In the genomic region with DNA sequence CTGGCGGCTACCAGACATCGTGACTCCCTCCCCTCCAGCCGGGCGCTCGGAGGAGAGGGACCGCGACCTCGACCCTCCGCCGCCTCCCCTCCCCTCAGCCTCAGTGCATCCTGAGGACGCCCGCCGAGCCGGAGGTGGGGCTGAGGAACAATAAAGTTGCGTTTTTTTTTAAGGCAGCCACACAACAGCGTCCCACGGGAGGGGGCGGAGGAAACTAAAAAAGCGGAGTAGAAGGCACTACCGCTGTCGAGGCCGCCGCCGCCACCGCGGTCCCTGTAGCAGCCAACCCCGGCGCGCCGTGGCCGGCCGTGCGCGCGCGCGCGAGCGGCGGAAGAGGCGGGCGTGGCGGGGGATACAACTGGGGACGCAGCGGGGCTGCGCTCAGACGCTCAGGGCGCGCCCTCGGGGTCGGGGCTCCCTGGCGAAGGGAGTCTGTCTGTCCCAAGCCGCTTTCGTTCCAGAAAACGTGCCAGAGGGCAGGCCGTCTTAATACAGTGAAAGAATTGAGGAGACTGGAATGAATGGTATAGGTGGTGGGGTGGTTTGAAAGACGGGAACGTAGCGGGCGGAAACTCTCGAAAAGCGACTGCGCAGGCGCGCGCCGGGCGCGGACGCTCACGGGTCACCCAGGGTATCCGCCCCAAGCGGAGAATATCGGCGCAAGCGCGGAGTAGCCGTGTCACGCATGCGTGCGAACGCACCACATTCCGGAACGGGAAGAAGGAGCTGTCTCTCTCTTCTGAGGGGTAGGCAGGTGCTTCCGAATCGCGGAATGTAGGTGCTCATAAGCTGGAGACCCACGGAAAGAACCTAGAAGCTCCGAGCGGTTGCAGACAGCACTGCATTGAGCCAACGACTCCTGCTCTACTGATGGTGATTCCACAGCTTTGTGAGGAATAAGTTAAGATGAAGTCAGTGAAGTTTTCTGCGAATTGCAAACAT, we compare ENCODE assay signal across 1 cellular context.
TF ChIP-seq lines count a peak whose summit lies in the region.

A gene (minus strand): TSS at position 326 of the 942 bp plus-strand sequence. CDS start 308 bp downstream, at position 18.

TF ChIP-seq in H1, 55 proteins besides CTCF, POLR2A, EP300 and RAD21:
- TF ChIP-seq NANOG (IDR thresholded peaks at IDR 0.05; ENCODE audit: insufficient read depth, low read depth, low read length, poor library complexity, severe bottlenecking): no peak
- 0 out of 2 replicates have a peak, but pooled peaks have one; percentile 68 for TF ChIP-seq SP4 (IDR thresholded peaks at IDR 0.05; ENCODE audit: low read length)
- TF ChIP-seq, protein P1, sequence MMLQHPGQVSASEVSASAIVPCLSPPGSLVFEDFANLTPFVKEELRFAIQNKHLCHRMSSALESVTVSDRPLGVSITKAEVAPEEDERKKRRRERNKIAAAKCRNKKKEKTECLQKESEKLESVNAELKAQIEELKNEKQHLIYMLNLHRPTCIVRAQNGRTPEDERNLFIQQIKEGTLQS (IDR thresholded peaks at IDR 0.05; ENCODE audit: insufficient read depth, low read depth, low read length): no peak
- TF ChIP-seq, protein P2, sequence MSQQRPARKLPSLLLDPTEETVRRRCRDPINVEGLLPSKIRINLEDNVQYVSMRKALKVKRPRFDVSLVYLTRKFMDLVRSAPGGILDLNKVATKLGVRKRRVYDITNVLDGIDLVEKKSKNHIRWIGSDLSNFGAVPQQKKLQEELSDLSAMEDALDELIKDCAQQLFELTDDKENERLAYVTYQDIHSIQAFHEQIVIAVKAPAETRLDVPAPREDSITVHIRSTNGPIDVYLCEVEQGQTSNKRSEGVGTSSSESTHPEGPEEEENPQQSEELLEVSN (IDR thresholded peaks at IDR 0.05): no peak
- TF ChIP-seq JUN (IDR thresholded peaks at IDR 0.05; ENCODE audit: low read depth, low read length): no peak
- TF ChIP-seq TAF1 (IDR thresholded peaks at IDR 0.05; ENCODE audit: low read depth, low read length): peak; percentile 74
- no peak for TF ChIP-seq CHD2 (IDR thresholded peaks at IDR 0.05; ENCODE audit: low read length)
- TF ChIP-seq SIRT6 (IDR thresholded peaks at IDR 0.05; ENCODE audit: low read length): no peak
- TF ChIP-seq SIX5 (IDR thresholded peaks at IDR 0.05; ENCODE audit: low read depth, low read length): no peak
- TF ChIP-seq, protein P3, sequence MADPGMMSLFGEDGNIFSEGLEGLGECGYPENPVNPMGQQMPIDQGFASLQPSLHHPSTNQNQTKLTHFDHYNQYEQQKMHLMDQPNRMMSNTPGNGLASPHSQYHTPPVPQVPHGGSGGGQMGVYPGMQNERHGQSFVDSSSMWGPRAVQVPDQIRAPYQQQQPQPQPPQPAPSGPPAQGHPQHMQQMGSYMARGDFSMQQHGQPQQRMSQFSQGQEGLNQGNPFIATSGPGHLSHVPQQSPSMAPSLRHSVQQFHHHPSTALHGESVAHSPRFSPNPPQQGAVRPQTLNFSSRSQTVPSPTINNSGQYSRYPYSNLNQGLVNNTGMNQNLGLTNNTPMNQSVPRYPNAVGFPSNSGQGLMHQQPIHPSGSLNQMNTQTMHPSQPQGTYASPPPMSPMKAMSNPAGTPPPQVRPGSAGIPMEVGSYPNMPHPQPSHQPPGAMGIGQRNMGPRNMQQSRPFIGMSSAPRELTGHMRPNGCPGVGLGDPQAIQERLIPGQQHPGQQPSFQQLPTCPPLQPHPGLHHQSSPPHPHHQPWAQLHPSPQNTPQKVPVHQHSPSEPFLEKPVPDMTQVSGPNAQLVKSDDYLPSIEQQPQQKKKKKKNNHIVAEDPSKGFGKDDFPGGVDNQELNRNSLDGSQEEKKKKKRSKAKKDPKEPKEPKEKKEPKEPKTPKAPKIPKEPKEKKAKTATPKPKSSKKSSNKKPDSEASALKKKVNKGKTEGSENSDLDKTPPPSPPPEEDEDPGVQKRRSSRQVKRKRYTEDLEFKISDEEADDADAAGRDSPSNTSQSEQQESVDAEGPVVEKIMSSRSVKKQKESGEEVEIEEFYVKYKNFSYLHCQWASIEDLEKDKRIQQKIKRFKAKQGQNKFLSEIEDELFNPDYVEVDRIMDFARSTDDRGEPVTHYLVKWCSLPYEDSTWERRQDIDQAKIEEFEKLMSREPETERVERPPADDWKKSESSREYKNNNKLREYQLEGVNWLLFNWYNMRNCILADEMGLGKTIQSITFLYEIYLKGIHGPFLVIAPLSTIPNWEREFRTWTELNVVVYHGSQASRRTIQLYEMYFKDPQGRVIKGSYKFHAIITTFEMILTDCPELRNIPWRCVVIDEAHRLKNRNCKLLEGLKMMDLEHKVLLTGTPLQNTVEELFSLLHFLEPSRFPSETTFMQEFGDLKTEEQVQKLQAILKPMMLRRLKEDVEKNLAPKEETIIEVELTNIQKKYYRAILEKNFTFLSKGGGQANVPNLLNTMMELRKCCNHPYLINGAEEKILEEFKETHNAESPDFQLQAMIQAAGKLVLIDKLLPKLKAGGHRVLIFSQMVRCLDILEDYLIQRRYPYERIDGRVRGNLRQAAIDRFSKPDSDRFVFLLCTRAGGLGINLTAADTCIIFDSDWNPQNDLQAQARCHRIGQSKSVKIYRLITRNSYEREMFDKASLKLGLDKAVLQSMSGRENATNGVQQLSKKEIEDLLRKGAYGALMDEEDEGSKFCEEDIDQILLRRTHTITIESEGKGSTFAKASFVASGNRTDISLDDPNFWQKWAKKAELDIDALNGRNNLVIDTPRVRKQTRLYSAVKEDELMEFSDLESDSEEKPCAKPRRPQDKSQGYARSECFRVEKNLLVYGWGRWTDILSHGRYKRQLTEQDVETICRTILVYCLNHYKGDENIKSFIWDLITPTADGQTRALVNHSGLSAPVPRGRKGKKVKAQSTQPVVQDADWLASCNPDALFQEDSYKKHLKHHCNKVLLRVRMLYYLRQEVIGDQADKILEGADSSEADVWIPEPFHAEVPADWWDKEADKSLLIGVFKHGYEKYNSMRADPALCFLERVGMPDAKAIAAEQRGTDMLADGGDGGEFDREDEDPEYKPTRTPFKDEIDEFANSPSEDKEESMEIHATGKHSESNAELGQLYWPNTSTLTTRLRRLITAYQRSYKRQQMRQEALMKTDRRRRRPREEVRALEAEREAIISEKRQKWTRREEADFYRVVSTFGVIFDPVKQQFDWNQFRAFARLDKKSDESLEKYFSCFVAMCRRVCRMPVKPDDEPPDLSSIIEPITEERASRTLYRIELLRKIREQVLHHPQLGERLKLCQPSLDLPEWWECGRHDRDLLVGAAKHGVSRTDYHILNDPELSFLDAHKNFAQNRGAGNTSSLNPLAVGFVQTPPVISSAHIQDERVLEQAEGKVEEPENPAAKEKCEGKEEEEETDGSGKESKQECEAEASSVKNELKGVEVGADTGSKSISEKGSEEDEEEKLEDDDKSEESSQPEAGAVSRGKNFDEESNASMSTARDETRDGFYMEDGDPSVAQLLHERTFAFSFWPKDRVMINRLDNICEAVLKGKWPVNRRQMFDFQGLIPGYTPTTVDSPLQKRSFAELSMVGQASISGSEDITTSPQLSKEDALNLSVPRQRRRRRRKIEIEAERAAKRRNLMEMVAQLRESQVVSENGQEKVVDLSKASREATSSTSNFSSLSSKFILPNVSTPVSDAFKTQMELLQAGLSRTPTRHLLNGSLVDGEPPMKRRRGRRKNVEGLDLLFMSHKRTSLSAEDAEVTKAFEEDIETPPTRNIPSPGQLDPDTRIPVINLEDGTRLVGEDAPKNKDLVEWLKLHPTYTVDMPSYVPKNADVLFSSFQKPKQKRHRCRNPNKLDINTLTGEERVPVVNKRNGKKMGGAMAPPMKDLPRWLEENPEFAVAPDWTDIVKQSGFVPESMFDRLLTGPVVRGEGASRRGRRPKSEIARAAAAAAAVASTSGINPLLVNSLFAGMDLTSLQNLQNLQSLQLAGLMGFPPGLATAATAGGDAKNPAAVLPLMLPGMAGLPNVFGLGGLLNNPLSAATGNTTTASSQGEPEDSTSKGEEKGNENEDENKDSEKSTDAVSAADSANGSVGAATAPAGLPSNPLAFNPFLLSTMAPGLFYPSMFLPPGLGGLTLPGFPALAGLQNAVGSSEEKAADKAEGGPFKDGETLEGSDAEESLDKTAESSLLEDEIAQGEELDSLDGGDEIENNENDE (IDR thresholded peaks at IDR 0.05; ENCODE audit: insufficient replicate concordance, low read length): no peak
- no peak for TF ChIP-seq SRF (IDR thresholded peaks at IDR 0.05; ENCODE audit: low read depth, low read length)
- TF ChIP-seq KDM5A (IDR thresholded peaks at IDR 0.05; ENCODE audit: low read length): no peak
- no peak for TF ChIP-seq CEBPB (IDR thresholded peaks at IDR 0.05; ENCODE audit: low read depth, low read length)
- no peak for TF ChIP-seq HDAC2 (IDR thresholded peaks at IDR 0.05; ENCODE audit: borderline replicate concordance in 1 of 2, low read depth in 2 of 2, low read length in 2 of 2)
- no peak for TF ChIP-seq RFX5 (IDR thresholded peaks at IDR 0.05; ENCODE audit: borderline replicate concordance, low read depth, low read length)
- TF ChIP-seq KDM1A (IDR thresholded peaks at IDR 0.05; ENCODE audit: borderline replicate concordance, low read length): no peak
- peak; percentile 95 for TF ChIP-seq NRF1 (IDR thresholded peaks at IDR 0.05; ENCODE audit: low read depth, low read length)
- no peak for TF ChIP-seq SAP30 (IDR thresholded peaks at IDR 0.05; ENCODE audit: insufficient read depth, insufficient replicate concordance, low read length)
- peak; percentile 58 for TF ChIP-seq TAF7 (optimal IDR thresholded peaks at IDR 0.05; ENCODE audit: borderline replicate concordance, low read depth, low read length)
- TF ChIP-seq, protein P4, sequence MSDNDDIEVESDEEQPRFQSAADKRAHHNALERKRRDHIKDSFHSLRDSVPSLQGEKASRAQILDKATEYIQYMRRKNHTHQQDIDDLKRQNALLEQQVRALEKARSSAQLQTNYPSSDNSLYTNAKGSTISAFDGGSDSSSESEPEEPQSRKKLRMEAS (IDR thresholded peaks at IDR 0.05): no peak
- peak; percentile 30 to 83; a peak in 2 of 4 replicates for TF ChIP-seq SIN3A (conservative IDR thresholded peaks at IDR 0.05 in 1 of 2, IDR thresholded peaks at IDR 0.05 in 1 of 2; ENCODE audit: low read depth in 1 of 2, low read length in 2 of 2)
- TF ChIP-seq RNF2 (IDR thresholded peaks at IDR 0.05; ENCODE audit: borderline replicate concordance, low read depth, low read length, missing control alignments, poor library complexity, severe bottlenecking): no peak
- 0 out of 2 replicates have a peak, but pooled peaks have one; percentile 21 for TF ChIP-seq TCF12 (IDR thresholded peaks at IDR 0.05; ENCODE audit: low read depth, low read length)
- TF ChIP-seq KDM4A (IDR thresholded peaks at IDR 0.05; ENCODE audit: low read depth, low read length, severe bottlenecking): peak; percentile 58
- TF ChIP-seq YY1 (IDR thresholded peaks at IDR 0.05; ENCODE audit: low read depth, low read length): no peak
- peak; percentile 90 for TF ChIP-seq TEAD4 (IDR thresholded peaks at IDR 0.05; ENCODE audit: low read depth, low read length)
- TF ChIP-seq POLR2AphosphoS5 (IDR thresholded peaks at IDR 0.05; ENCODE audit: low read depth, low read length): peak; percentile 35
- no peak for TF ChIP-seq FOSL1 (IDR thresholded peaks at IDR 0.05; ENCODE audit: insufficient read depth, low read depth, low read length)
- no peak for TF ChIP-seq SP1 (IDR thresholded peaks at IDR 0.05; ENCODE audit: low read depth, low read length)
- no peak for TF ChIP-seq CBX5 (IDR thresholded peaks at IDR 0.05; ENCODE audit: low read depth, low read length)
- TF ChIP-seq ZNF274 (IDR thresholded peaks at IDR 0.05; ENCODE audit: borderline replicate concordance, extremely low read depth, low read length): no peak
- no peak for TF ChIP-seq SP2 (IDR thresholded peaks at IDR 0.05; ENCODE audit: low read length)
- TF ChIP-seq RBBP5 (IDR thresholded peaks at IDR 0.05; ENCODE audit: borderline replicate concordance, low read depth, low read length): peak; percentile 31; the same call in 1 of the 2 replicates
- no peak for TF ChIP-seq MAFK (IDR thresholded peaks at IDR 0.05; ENCODE audit: low read depth, low read length)
- TF ChIP-seq CTBP2 (IDR thresholded peaks at IDR 0.05; ENCODE audit: borderline replicate concordance, insufficient read depth, insufficient read length, low read length): no peak
- TF ChIP-seq TBP (IDR thresholded peaks at IDR 0.05; ENCODE audit: low read depth, low read length): peak; percentile 66
- TF ChIP-seq PHF8 (conservative IDR thresholded peaks at IDR 0.05; ENCODE audit: low read depth, low read length): peak; percentile 85
- TF ChIP-seq ASH2L (IDR thresholded peaks at IDR 0.05; ENCODE audit: low read length): peak; percentile 90
- no peak for TF ChIP-seq BCL11A (IDR thresholded peaks at IDR 0.05; ENCODE audit: low read depth in 2 of 2, low read length in 2 of 2)
- TF ChIP-seq CREB1 (IDR thresholded peaks at IDR 0.05): peak; percentile 61
- no peak for TF ChIP-seq EZH2 (IDR thresholded peaks at IDR 0.05; ENCODE audit: low read depth, low read length, severe bottlenecking)
TF ChIP-seq in H1: peak in this region for 14.
